ENCODE assay signal across 25 cellular contexts in the genomic region with DNA sequence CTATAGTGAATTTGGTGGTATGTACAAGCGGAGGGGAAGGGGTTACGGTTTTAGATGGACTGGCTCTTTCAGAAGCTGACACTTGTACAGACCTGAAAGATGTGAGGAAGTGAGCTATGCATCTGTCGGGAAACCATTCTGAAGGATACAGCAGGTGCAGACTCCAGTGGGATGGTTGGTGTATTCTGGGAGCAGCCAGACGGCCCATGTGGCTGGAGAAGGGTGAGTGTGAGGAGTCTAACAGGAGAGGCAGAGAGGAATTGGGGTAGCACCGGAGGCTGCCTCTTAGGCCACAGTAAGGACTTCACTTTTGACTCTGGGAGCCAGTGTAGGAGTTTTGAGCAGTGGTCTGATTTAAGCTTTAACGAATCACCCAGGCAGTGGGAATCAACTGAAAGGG.
"Had no signal": no experiment of that assay in that cellular context is flagged by ENCODE, and none has a peak within 500 bp of the region (broad histone marks: within the 10 kb centered on the region; RNA-seq: fewer than 3 reads in every experiment).

No MANE protein-coding gene starts in this region.

- H3K4me1 Mint-ChIP-seq: stimulated activated naive B cell treated with anti-CD40 and anti-IgM and Interleukin-4, amounts not matched to agents 10 μg/mL and 1 μg/mL and 100 μg/mL, for 72 hours had no signal

- H3K27ac ChIP-seq: left lung, lower lobe of right lung, pancreas, prostate gland, SK-N-MC, stomach, suprapubic skin, tibial artery had no signal

- H3K9me3 ChIP-seq: lower lobe of right lung, mucosa of descending colon, pancreas, prostate gland, stomach, suprapubic skin, tibial artery had no signal

- H3K27ac Mint-ChIP-seq: nephron; stimulated activated naive B cell treated with anti-CD40 and anti-IgM and Interleukin-4, amounts not matched to agents 10 μg/mL and 1 μg/mL and 100 μg/mL, for 72 hours had no signal

- H3K4me3 ChIP-seq: left lung, lower lobe of right lung, mucosa of descending colon, pancreas, prostate gland, SK-N-MC, stomach, suprapubic skin, tibial artery had no signal

- H3K4me1 ChIP-seq: lower lobe of right lung, prostate gland, suprapubic skin, tibial artery had no signal

- DNase-seq: activated CD4-positive, CD25-positive, alpha-beta regulatory T cell treated with anti-CD3 and anti-CD28 coated beads, Interleukin-2, amount 50 U/mL, for 72 hours; activated gamma-delta T cell treated with Interleukin-2 at 50 U/mL for 16 hours; activated naive CD4-positive, alpha-beta T cell treated with anti-CD3 and anti-CD28 coated beads, Interleukin-2, amount 50 U/mL, for 16 hours; activated T-cell treated with anti-CD3 and anti-CD28 coated beads for 4 hours; amygdala; dermis blood vessel endothelial cell; effector CD8-positive, alpha-beta T cell; left lung; lower lobe of right lung; mesenchymal stem cell; mucosa of descending colon; pancreas; stimulated activated CD4-positive, alpha-beta T cell treated with anti-CD3 and anti-CD28 coated beads, Interleukin-15, amount 100 ng/mL, for 24 hours; stimulated activated CD4-positive, alpha-beta T cell treated with anti-CD3 and anti-CD28 coated beads, Interleukin-2, amount 100 ng/mL, for 24 hours; stimulated activated naive B cell treated with anti-CD40 and anti-IgM and Interleukin-4, amounts not matched to agents 10 μg/mL and 1 μg/mL and 100 μg/mL, for 72 hours; stomach; tibial artery had no signal

- H3K36me3 ChIP-seq: prostate gland had no signal

- H3K4me3 Mint-ChIP-seq: activated T-helper 1 cell treated with anti-CD3 and anti-CD28 coated beads, Interleukin-12 subunit alpha, Interleukin-12 subunit beta, Interleukin-2, Interleukin-4 antibody, amounts not matched to agents 30 ng/mL and 10 ng/mL and 1 ng/mL, durations not matched to agents 14 hours and 24 hours and 36 hours; stimulated activated naive B cell treated with anti-CD40 and anti-IgM and Interleukin-4, amounts not matched to agents 10 μg/mL and 1 μg/mL and 100 μg/mL, for 72 hours had no signal

- H3K9me3 Mint-ChIP-seq: activated T-helper 1 cell treated with anti-CD3 and anti-CD28 coated beads, Interleukin-12 subunit alpha, Interleukin-12 subunit beta, Interleukin-2, Interleukin-4 antibody, amounts not matched to agents 30 ng/mL and 10 ng/mL and 1 ng/mL, durations not matched to agents 14 hours and 24 hours and 36 hours; nephron; stimulated activated naive B cell treated with anti-CD40 and anti-IgM and Interleukin-4, amounts not matched to agents 10 μg/mL and 1 μg/mL and 100 μg/mL, for 72 hours had no signal

- FAIRE-seq: bronchial epithelial cell, colon, islet of Langerhans, pancreas had no signal

- H3K27me3 ChIP-seq: pancreas, stomach, suprapubic skin, tibial artery had no signal

- ATAC-seq: left lung; lower lobe of right lung; stimulated activated naive B cell treated with anti-CD40 and anti-IgM and Interleukin-4, amounts not matched to agents 10 μg/mL and 1 μg/mL and 100 μg/mL, for 72 hours had no signal
